26 cellular contexts compared by ENCODE assay signal in the genomic region with DNA sequence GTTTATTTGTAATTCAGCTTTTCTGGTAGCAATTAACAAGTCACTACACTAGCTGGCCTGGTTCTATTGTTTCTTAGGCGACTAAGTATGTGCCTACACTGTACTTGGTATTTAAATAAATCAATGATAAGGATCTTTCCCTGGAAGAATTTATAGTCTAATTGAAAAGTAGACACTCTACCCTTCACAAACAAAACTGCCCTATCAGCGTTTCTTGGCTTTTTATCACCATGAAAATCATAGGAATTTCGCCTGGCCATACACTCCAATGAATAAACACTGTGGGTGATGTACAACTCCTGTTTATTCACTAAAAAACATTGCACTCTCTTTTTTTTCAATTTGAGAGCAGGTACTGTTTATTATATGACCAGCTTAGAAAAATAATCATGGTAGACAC.
"Had no signal": no experiment of that assay in that cellular context is flagged by ENCODE, and none has a peak within 500 bp of the region (broad histone marks: within the 10 kb centered on the region; RNA-seq: fewer than 3 reads in every experiment).

No MANE protein-coding gene starts in this region.

- H3K9me3 ChIP-seq: esophagus squamous epithelium, lower lobe of right lung, ovary, testis, tibial artery had no signal

- H3K27me3 ChIP-seq: esophagus squamous epithelium, ovary, spleen, testis, tibial artery had no signal

- H3K36me3 ChIP-seq: esophagus squamous epithelium, lower lobe of right lung, ovary, spleen, tibial artery had no signal

- ATAC-seq: effector memory CD8-positive, alpha-beta T cell; left ventricle myocardium superior; lower lobe of right lung; natural killer cell; psoas muscle; right cardiac atrium; stimulated activated memory B cell treated with anti-CD40 and anti-IgM and Interleukin-4, amounts not matched to agents 10 μg/mL and 1 μg/mL and 100 μg/mL, for 72 hours; stimulated activated naive CD8-positive, alpha-beta T cell treated with anti-CD3 and anti-CD28 coated beads, Interleukin-15, Interleukin-2, amounts not matched to agents 100 U/mL and 50 U/mL, for 24 hours had no signal

- DNase-seq: cortex of kidney; effector memory CD8-positive, alpha-beta T cell; erythroblast; esophagus squamous epithelium; foreskin melanocyte; hypothalamus; immature natural killer cell; islet precursor cell; kidney glomerular epithelial cell; left ventricle myocardium superior; lower lobe of right lung; natural killer cell; occipital lobe; ovary; posterior cingulate gyrus; psoas muscle; right cardiac atrium; spleen; stimulated activated CD4-positive, alpha-beta T cell treated with anti-CD3 and anti-CD28 coated beads, Interleukin-4, amount 100 ng/mL, for 4 hours; stimulated activated naive CD8-positive, alpha-beta T cell treated with anti-CD3 and anti-CD28 coated beads, Interleukin-15, Interleukin-2, amounts not matched to agents 100 U/mL and 50 U/mL, for 24 hours; substantia nigra; testis; tibial artery had no signal

- H3K4me3 ChIP-seq: esophagus squamous epithelium, lower lobe of right lung, ovary, psoas muscle, skin epidermis, spleen, testis, tibial artery had no signal

- FAIRE-seq: endometrium had no signal

- H3K27ac ChIP-seq: esophagus squamous epithelium, lower lobe of right lung, ovary, psoas muscle, skin epidermis, spleen, testis, tibial artery had no signal

- H3K4me1 ChIP-seq: esophagus squamous epithelium, lower lobe of right lung, psoas muscle, spleen, testis, tibial artery had no signal
